ENCODE assay signal across 1 cellular context in genomic region chr11:130813638-130814037, GRCh38.
TF ChIP-seq lines count a peak whose summit lies in the region.

No MANE protein-coding gene starts in this region.

TF ChIP-seq in SK-N-SH treated with all-trans-retinoic acid at 6 μM for 48 hours, 23 proteins besides CTCF, POLR2A, EP300 and RAD21 (continued from another document):
- TF ChIP-seq TSHZ2 (CRISPR knock-in tag; IDR thresholded peaks at IDR 0.05): no peak
- TF ChIP-seq ZFP30 (CRISPR knock-in tag; IDR thresholded peaks at IDR 0.05): no peak
- TF ChIP-seq ZNF565 (CRISPR knock-in tag; conservative IDR thresholded peaks at IDR 0.05; ENCODE audit: low read depth): no peak
- TF ChIP-seq ARNTL (CRISPR knock-in tag; IDR thresholded peaks at IDR 0.05; ENCODE audit: borderline replicate concordance, low read depth): no peak
- no peak for TF ChIP-seq ZNF8 (CRISPR knock-in tag; IDR thresholded peaks at IDR 0.05)
- TF ChIP-seq TOX (CRISPR knock-in tag; IDR thresholded peaks at IDR 0.05; ENCODE audit: borderline replicate concordance): no peak
- no peak for TF ChIP-seq TCF4 (CRISPR knock-in tag; IDR thresholded peaks at IDR 0.05; ENCODE audit: borderline replicate concordance)
- no peak for TF ChIP-seq ZC3H10 (CRISPR knock-in tag; IDR thresholded peaks at IDR 0.05)
- TF ChIP-seq RARB (CRISPR knock-in tag; IDR thresholded peaks at IDR 0.05): no peak
- TF ChIP-seq PPARA (CRISPR knock-in tag; IDR thresholded peaks at IDR 0.05; ENCODE audit: borderline replicate concordance): no peak
- no peak for TF ChIP-seq GLIS3 (CRISPR knock-in tag; IDR thresholded peaks at IDR 0.05)
- no peak for TF ChIP-seq CREB5 (CRISPR knock-in tag; IDR thresholded peaks at IDR 0.05; ENCODE audit: low read depth)
- no peak for TF ChIP-seq ZFP3 (CRISPR knock-in tag; IDR thresholded peaks at IDR 0.05)
- no peak for TF ChIP-seq POU6F1 (CRISPR knock-in tag; IDR thresholded peaks at IDR 0.05; ENCODE audit: borderline replicate concordance, low read depth)
- TF ChIP-seq SNAI2 (CRISPR knock-in tag; IDR thresholded peaks at IDR 0.05): no peak
TF ChIP-seq in SK-N-SH treated with all-trans-retinoic acid at 6 μM for 48 hours: peak in this region for 0.
